In the genomic region with DNA sequence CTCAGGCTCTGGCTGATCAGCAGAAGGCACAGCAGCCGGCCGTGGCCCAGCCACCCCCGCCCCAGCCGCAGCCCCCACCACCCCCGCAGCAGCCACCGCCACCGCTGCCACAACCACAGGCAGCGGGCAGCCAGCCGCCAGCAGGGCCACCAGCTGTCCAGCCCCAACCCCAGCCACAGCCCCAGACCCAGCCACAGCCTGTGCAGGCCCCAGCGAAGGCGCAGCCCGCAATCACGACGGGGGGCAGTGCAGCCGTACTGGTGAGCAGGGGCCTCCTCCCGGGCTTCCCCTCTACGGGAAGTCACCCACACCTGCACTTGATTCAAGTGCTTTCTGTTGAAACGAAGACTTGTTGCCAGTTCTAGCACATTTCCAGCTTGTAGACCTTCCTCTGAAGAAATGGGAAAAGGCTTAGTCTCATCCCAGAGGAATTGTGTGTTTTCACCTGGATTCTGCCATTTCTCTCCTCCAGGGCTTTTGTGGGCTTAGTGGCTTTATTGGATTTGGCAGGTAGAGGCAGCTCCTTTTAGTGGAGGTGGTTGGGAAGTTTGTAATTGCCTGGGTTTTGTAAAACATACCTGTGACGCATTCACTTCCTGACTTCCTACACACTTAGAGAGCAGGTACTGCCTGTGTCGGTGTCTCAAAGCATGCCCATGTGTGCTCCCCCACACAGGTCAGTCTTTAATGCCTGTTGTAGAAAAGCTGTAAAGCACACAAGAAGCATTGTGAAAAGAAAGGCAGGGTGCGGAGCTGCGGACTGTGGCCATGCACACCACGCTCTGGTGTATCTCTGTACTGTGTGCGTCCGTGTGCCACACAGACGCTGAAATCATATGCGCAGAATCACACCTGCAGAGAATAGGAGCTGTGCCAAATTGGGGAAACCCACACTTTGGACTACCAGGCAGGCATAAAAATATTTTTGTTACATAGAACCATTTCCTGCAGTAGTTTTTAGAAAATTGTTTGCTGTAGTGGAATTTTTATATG, we compare ENCODE assay signal across 21 cellular contexts.
DNase-seq lines count a peak whose midpoint lies in the region; ATAC-seq and TF ChIP-seq lines count a peak whose summit lies in the region.
"Had no signal": no experiment of that assay in that cellular context is flagged by ENCODE, and none has a peak within 500 bp of the region (broad histone marks: within the 10 kb centered on the region; RNA-seq: fewer than 3 reads in every experiment).

No MANE protein-coding gene starts in this region.

- peak overlapping the region in 1 of 10 experiments; percentile 11; a peak in 1 of 20 replicates for H3K4me3 ChIP-seq in BLaER1 treated with 17β-estradiol and CSF1 and Interleukin-3, amounts not matched to agents 10 nM and 100 nM
- H3K4me3 ChIP-seq in osteoblast (ENCODE audit: insufficient read depth, low read length) (no peak overlapping the region), lower leg skin (ENCODE audit: low read depth, poor library complexity, severe bottlenecking) (no peak overlapping the region)

- H3K9me3 ChIP-seq in BLaER1 treated with 17β-estradiol and CSF1 and Interleukin-3, amounts not matched to agents 10 nM and 100 nM (replicated peaks in 1 of 11), result peaks cover 7 to 22% (median 15%) of the 10 kb centered on the region in 11 experiments; a peak in 18 of 22 replicates
- H3K9me3 ChIP-seq in osteoblast (ENCODE audit: low read depth, low read length), result no peaks in the 10 kb centered on the region

- peaks cover 19 to 78% (median 67%) of the 10 kb centered on the region in 10 experiments for H3K4me1 ChIP-seq in BLaER1 treated with 17β-estradiol and CSF1 and Interleukin-3, amounts not matched to agents 10 nM and 100 nM
- no peaks in the 10 kb centered on the region for H3K4me1 ChIP-seq in osteoblast (ENCODE audit: insufficient read depth, low read length)

- peaks cover 43 to 99% (median 91%) of the 10 kb centered on the region in 11 experiments; a peak in 21 of 22 replicates for H4K20me1 ChIP-seq in BLaER1 treated with 17β-estradiol and CSF1 and Interleukin-3, amounts not matched to agents 10 nM and 100 nM
- H4K20me1 ChIP-seq in osteoblast (ENCODE audit: insufficient read depth, low read length), result peaks cover 22% of the 10 kb centered on the region

- no peak for TF ChIP-seq CTCF in osteoblast (IDR thresholded peaks at IDR 0.05; ENCODE audit: extremely low read depth, low read depth, low read length)
- no peak for TF ChIP-seq CTCF in lower leg skin (IDR thresholded peaks at IDR 0.05)

- no peak overlapping the region for H3K27ac ChIP-seq in BLaER1 treated with 17β-estradiol and CSF1 and Interleukin-3, amounts not matched to agents 10 nM and 100 nM
- no peak overlapping the region for H3K27ac ChIP-seq in osteoblast (ENCODE audit: low read depth, low read length)
- H3K27ac ChIP-seq: 22Rv1 had no signal

- WGBS in lower leg skin, 2 donors, result 89 to 90% methylated on average over 14 to 20 of the region's 27 CpGs

- H3K27me3 ChIP-seq in BLaER1 treated with 17β-estradiol and CSF1 and Interleukin-3, amounts not matched to agents 10 nM and 100 nM, result peaks cover 0 to 14% (median 0%) of the 10 kb centered on the region in 11 experiments; a peak in 3 of 22 replicates
- H3K27me3 ChIP-seq in osteoblast (ENCODE audit: insufficient read depth, low read length), result no peaks in the 10 kb centered on the region

- H3K27ac Mint-ChIP-seq in effector memory CD8-positive, alpha-beta T cell, result peak overlapping the region; percentile 67 to 89
- H3K27ac Mint-ChIP-seq in activated T-cell treated with anti-CD3 and anti-CD28 coated beads, Interleukin-2, amount 50 U/mL, for 72 hours, result no peak overlapping the region
- H3K27ac Mint-ChIP-seq: CD4-positive, CD25-positive, alpha-beta regulatory T cell had no signal

- intact Hi-C loops in lower leg skin (cut with DNase I; ENCODE audit: low total_unique reads), result loop anchor here (1.0 kb wide), 1 partner anchor 44 kb away; no protein-coding TSS in a partner anchor

- H3K4me2 ChIP-seq in BLaER1 treated with 17β-estradiol and CSF1 and Interleukin-3, amounts not matched to agents 10 nM and 100 nM, result peak overlapping the region in 7 of 11 experiments; percentile 68 to 91 (median 81); a peak in 15 of 22 replicates
- H3K4me2 ChIP-seq in osteoblast (ENCODE audit: insufficient read depth, low read length), result no peak overlapping the region

- H3K36me3 Mint-ChIP-seq in effector memory CD8-positive, alpha-beta T cell (ENCODE audit: insufficient read depth), result peaks cover 61% of the 10 kb centered on the region
- H3K36me3 Mint-ChIP-seq in activated T-cell treated with anti-CD3 and anti-CD28 coated beads, Interleukin-2, amount 50 U/mL, for 72 hours (ENCODE audit: insufficient read depth in 2 of 2), result peaks cover 9 to 30% of the 10 kb centered on the region in 2 donors

- H3K9ac ChIP-seq in BLaER1 treated with 17β-estradiol and CSF1 and Interleukin-3, amounts not matched to agents 10 nM and 100 nM, result peak overlapping the region in 2 of 11 experiments; percentile 31 to 37; a peak in 1 of 22 replicates

- no peaks in the 10 kb centered on the region for H3K9me3 Mint-ChIP-seq in effector memory CD8-positive, alpha-beta T cell
- no peaks in the 10 kb centered on the region for H3K9me3 Mint-ChIP-seq in activated T-cell treated with anti-CD3 and anti-CD28 coated beads, Interleukin-2, amount 50 U/mL, for 72 hours
- H3K9me3 Mint-ChIP-seq: CD4-positive, CD25-positive, alpha-beta regulatory T cell had no signal

- H3K79me2 ChIP-seq in osteoblast (ENCODE audit: insufficient read depth, low read length), result peaks cover 12% of the 10 kb centered on the region

- ATAC-seq in effector memory CD8-positive, alpha-beta T cell (replicated peaks), result no peak
- no peak for ATAC-seq in HG03354 (IDR thresholded peaks at IDR 0.05; ENCODE audit: poor library complexity, severe bottlenecking, unreplicated experiment)
- no peak for ATAC-seq in activated T-cell treated with anti-CD3 and anti-CD28 coated beads, Interleukin-2, amount 50 U/mL, for 72 hours (replicated peaks in 1 of 2)

- H3K4me1 Mint-ChIP-seq in effector memory CD8-positive, alpha-beta T cell (ENCODE audit: low read depth in 2 of 2), result peaks cover 0 to 11% of the 10 kb centered on the region in 2 donors
- no peaks in the 10 kb centered on the region for H3K4me1 Mint-ChIP-seq in activated T-cell treated with anti-CD3 and anti-CD28 coated beads, Interleukin-2, amount 50 U/mL, for 72 hours (ENCODE audit: low read depth)
- H3K4me1 Mint-ChIP-seq: CD4-positive, CD25-positive, alpha-beta regulatory T cell had no signal

- DNase-seq in NCI-H2107 treated with DMSO at 0.1 percent for 48 hours (lab: John Stamatoyannopoulos, UW; ENCODE audit: unreplicated experiment) (peak; percentile 52), NCI-H2107 (lab: John Stamatoyannopoulos, UW) (no peak), osteoblast (ENCODE audit: insufficient read length, low spot score, missing footprints) (peak; percentile 74), lower leg skin (ENCODE audit: low spot score in 2 of 2) (no peak)
- no peak for DNase-seq in effector memory CD8-positive, alpha-beta T cell
- DNase-seq in activated T-cell treated with anti-CD3 and anti-CD28 coated beads, Interleukin-2, amount 50 U/mL, for 72 hours, result no peak
- DNase-seq: AML-193; CD4-positive, CD25-positive, alpha-beta regulatory T cell; DMS153; GF-D8; NCI-H1048; NCI-H146; NCI-H2029 treated with DMSO at 0.1 percent for 48 hours; NCI-H510A; NCI-H748 treated with DMSO at 0.1 percent for 48 hours; NK-92 treated with Interleukin-12 subunit alpha and Interleukin-12 subunit beta, amount 100 ng/mL, for 24 hours; OCI-M1; Right ventricle myocardium superior had no signal

- no peaks in the 10 kb centered on the region for H3K27me3 Mint-ChIP-seq in effector memory CD8-positive, alpha-beta T cell
- no peaks in the 10 kb centered on the region for H3K27me3 Mint-ChIP-seq in activated T-cell treated with anti-CD3 and anti-CD28 coated beads, Interleukin-2, amount 50 U/mL, for 72 hours (ENCODE audit: low read depth)
- H3K27me3 Mint-ChIP-seq: CD4-positive, CD25-positive, alpha-beta regulatory T cell had no signal

- no peak overlapping the region for H2AFZ ChIP-seq in osteoblast (ENCODE audit: low read length)

- TF ChIP-seq POLR2A in lower leg skin (IDR thresholded peaks at IDR 0.05), result no peak

- peaks cover 63 to 99% (median 78%) of the 10 kb centered on the region in 11 experiments for H3K36me3 ChIP-seq in BLaER1 treated with 17β-estradiol and CSF1 and Interleukin-3, amounts not matched to agents 10 nM and 100 nM
- peaks cover 73% of the 10 kb centered on the region for H3K36me3 ChIP-seq in osteoblast (ENCODE audit: insufficient read depth, low read length)

- H3K4me3 Mint-ChIP-seq in effector memory CD8-positive, alpha-beta T cell, result no peak overlapping the region
- no peak overlapping the region for H3K4me3 Mint-ChIP-seq in activated T-cell treated with anti-CD3 and anti-CD28 coated beads, Interleukin-2, amount 50 U/mL, for 72 hours
- H3K4me3 Mint-ChIP-seq: CD4-positive, CD25-positive, alpha-beta regulatory T cell had no signal

Comparison
In these comparisons a context has a peak if more than half of its experiments do, and no peak if none do; other contexts are left out.
1. DNase-seq: peak in NCI-H2107 treated with DMSO at 0.1 percent for 48 hours (single experiment) and osteoblast (single experiment); none in NCI-H2107 (single experiment), effector memory CD8-positive, alpha-beta T cell (0 of 3), activated T-cell treated with anti-CD3 and anti-CD28 coated beads, Interleukin-2, amount 50 U/mL, for 72 hours (0 of 2) and lower leg skin (0 of 2).